ENCODE assay signal across 27 cellular contexts in the genomic region with DNA sequence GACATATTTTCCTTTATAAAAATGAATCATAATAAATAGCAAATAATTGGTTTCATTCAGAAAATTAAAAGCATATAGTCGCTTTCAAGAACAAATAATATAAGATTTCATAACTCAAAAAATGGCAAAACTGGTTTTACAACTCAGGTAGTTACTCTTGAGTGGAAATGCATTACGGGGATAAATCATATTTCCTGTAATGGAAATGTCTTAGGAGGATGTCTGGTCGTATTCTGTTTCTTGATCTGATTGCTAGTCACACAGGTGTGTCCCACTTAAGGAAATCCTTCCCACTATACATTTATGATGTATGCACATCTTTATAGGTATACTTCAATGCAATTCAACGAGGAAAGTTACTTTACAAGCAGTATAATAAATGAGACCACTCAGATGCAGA. TPM values are rescaled to one million over a fixed set of nuclear protein-coding genes. Genes with fewer than 3 reads are reported as not detected.
DNase-seq lines count a peak whose midpoint lies in the region; ATAC-seq and TF ChIP-seq lines count a peak whose summit lies in the region.
"Had no signal": no experiment of that assay in that cellular context is flagged by ENCODE, and none has a peak within 500 bp of the region (broad histone marks: within the 10 kb centered on the region; RNA-seq: fewer than 3 reads in every experiment).

No MANE protein-coding gene starts in this region.

- peak overlapping the region; percentile 26; the same call in 1 of the 2 replicates for H3K4me2 ChIP-seq in PC-9

- H3K36me3 ChIP-seq in left ventricle myocardium inferior = peaks cover 11% of the 10 kb centered on the region
- no peaks in the 10 kb centered on the region for H3K36me3 ChIP-seq in PC-9 (ENCODE audit: low read depth)
- H3K36me3 ChIP-seq: BE2C, Peyer's patch, SJCRH30 had no signal

- ATAC-seq in left cardiac atrium (no peak), left colon (peak; percentile 82), GM18511 (IDR thresholded peaks at IDR 0.05; ENCODE audit: unreplicated experiment) (no peak)
- ATAC-seq: GM12878, HepG2, K562 had no signal

- H4K20me1 ChIP-seq in PC-9 (ENCODE audit: insufficient read depth) = no peaks in the 10 kb centered on the region

- H3K4me1 ChIP-seq in left ventricle myocardium inferior = peaks cover 78% of the 10 kb centered on the region
- H3K4me1 ChIP-seq in PC-9 (replicated peaks; ENCODE audit: insufficient read depth) = no peaks in the 10 kb centered on the region; the same call in 1 of the 2 replicates
- H3K4me1 ChIP-seq: Peyer's patch had no signal

- no peak for DNase-seq in left ventricle myocardium inferior
- DNase-seq in left cardiac atrium = no peak
- no peak for DNase-seq in PC-9
- no peak for DNase-seq in left colon
- no peak for DNase-seq in NCI-H2029 (lab: John Stamatoyannopoulos, UW)
- no peak for DNase-seq in NCI-H2081 (lab: John Stamatoyannopoulos, UW)
- DNase-seq: BE2C; CD4-positive, alpha-beta T cell; COR-L47; DND-41; H9; HFFc6; MM.1S; NCI-H1048; NCI-H1417 treated with DMSO at 0.1 percent for 48 hours; NCI-H187; NCI-H226; NCI-H510A treated with DMSO at 0.1 percent for 48 hours; NCI-H748 treated with DMSO at 0.1 percent for 48 hours; NK-92 treated with Interleukin-12 subunit alpha and Interleukin-12 subunit beta, amount 100 ng/mL, for 24 hours; Peyer's patch; SJCRH30 had no signal

- H3K27me3 ChIP-seq in left ventricle myocardium inferior (ENCODE audit: low read depth) (no peaks in the 10 kb centered on the region), PC-9 (ENCODE audit: insufficient read depth, low read depth) (peaks cover 32% of the 10 kb centered on the region)
- H3K27me3 ChIP-seq: BE2C, Peyer's patch had no signal

- no peak for TF ChIP-seq CTCF in left ventricle myocardium inferior (IDR thresholded peaks at IDR 0.05; ENCODE audit: borderline replicate concordance)
- TF ChIP-seq CTCF in PC-9 (conservative IDR thresholded peaks at IDR 0.05) = no peak

- no peak overlapping the region for H3K4me3 ChIP-seq in left ventricle myocardium inferior
- no peak overlapping the region for H3K4me3 ChIP-seq in PC-9
- H3K4me3 ChIP-seq: GM12878, K562, Peyer's patch, SJCRH30 had no signal

- H3K9me3 ChIP-seq in left ventricle myocardium inferior (replicated peaks) = no peaks in the 10 kb centered on the region
- no peaks in the 10 kb centered on the region for H3K9me3 ChIP-seq in PC-9 (ENCODE audit: insufficient read depth, low read depth)
- H3K9me3 ChIP-seq: BE2C, Peyer's patch, SJCRH30 had no signal

- CTCF ChIA-PET in PC-9 (lab: Charles Lee) = no interaction called here

- no peak overlapping the region for H2AFZ ChIP-seq in PC-9

- intact Hi-C loops in left ventricle myocardium inferior (cut with micrococcal nuclease) = no loop called here
- intact Hi-C loops in left cardiac atrium (cut with DNase I) = no loop called here
- intact Hi-C loops in PC-9 (cut with micrococcal nuclease; ENCODE audit: unreplicated experiment) = no loop called here
- intact Hi-C loops in left colon (cut with DNase I, micrococcal nuclease) = no loop called here

- no TSS peak for BruUV-seq in PC-9 (replicated peaks; lab: Mats Ljungman, UMichigan)

- H3K79me2 ChIP-seq in PC-9 (ENCODE audit: low read depth) = no peaks in the 10 kb centered on the region

- POLR2A ChIA-PET in PC-9 (lab: Charles Lee; ENCODE audit: unreplicated experiment) = no interaction called here

- no peaks in the 10 kb centered on the region for H3K9me2 ChIP-seq in PC-9 (ENCODE audit: insufficient read depth)

- H3K27ac ChIP-seq in left ventricle myocardium inferior (replicated peaks) (peak overlapping the region; percentile 82), PC-9 (no peak overlapping the region)
- H3K27ac ChIP-seq: Peyer's patch, SJCRH30 had no signal

- H3F3A ChIP-seq in PC-9 (ENCODE audit: insufficient read depth, low read depth) = no peaks in the 10 kb centered on the region

RNA-seq across cellular contexts. Expression of gene NRAP, which starts 20.7 kb away (rescaled TPM):
- total RNA-seq in left ventricle myocardium inferior (1,025 TPM), left cardiac atrium (100 to 1,000 TPM; 290 to 327 TPM), PC-9 (2021) (not detected in 2 replicates), left colon (under 1 TPM; 0.49 to 0.64 TPM)
- total RNA-seq: CD4-positive, alpha-beta T cell; GM12878; H9; HepG2; HFFc6; K562; LHCN-M2; Peyer's patch; SJCRH30 had no signal

RNA-seq across cellular contexts. Expression of gene CASP7, which starts 36.5 kb away (rescaled TPM):
- 9.9 TPM for total RNA-seq in left ventricle myocardium inferior
- total RNA-seq in left cardiac atrium = 10 to 100 TPM; 14.3 to 18.3 TPM
- total RNA-seq in PC-9 (2021) = 14.0 and 14.8 TPM in 2 replicates
- 100 to 1,000 TPM; 177 to 205 TPM for total RNA-seq in left colon

Comparison
In these comparisons a context has a peak if more than half of its experiments do, and no peak if none do; other contexts are left out.
1. RNA of gene NRAP, which starts 20.7 kb away (total RNA-seq): 1,025 TPM in left ventricle myocardium inferior (single experiment) and 290 to 327 TPM in left cardiac atrium; 0.49 to 0.64 TPM in left colon and not detected in PC-9; every median in the first group is over 100 times any median in the second.
2. RNA of gene CASP7, which starts 36.5 kb away (total RNA-seq): 177 to 205 TPM in left colon; 14.3 to 18.3 TPM in left cardiac atrium, 14.0 to 14.8 TPM in PC-9 and 9.9 TPM in left ventricle myocardium inferior (single experiment); every median in the first group is over 4 times any median in the second.